Comparison of ENCODE assay signal across 9 cellular contexts in the genomic region with DNA sequence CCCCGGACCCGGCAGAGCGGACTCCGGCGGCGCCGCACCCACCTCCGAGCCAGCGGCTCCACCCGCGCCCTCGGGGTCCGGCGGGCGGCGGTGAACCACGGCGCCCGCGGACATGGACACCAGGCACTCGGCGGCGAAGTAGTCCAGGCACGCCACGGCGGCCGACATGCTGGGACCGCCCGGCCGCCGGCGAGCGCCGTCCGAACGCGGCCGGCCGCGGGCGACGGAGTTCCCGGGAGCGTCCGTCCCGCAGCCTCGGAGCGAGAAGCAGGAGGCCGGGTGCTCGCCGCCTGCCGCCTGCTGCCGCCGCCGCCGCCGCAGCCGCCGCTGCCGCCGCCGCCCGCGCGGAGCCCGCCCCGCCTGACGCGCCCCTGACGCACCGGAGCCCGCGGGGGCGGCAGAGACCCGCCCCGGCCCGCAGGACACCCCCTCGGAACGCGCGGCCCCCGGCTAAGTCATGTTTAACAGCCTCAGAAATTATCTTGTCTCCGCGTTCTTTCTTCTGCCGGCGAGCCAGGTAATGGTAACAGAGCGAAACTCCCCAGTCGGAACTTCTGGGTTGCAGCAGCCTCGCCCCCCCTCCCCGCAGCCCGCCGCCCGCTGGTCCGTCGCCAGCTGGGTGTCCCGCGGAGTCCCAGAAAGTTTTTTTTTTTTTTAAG. TPM values are rescaled to one million over a fixed set of nuclear protein-coding genes. Genes with fewer than 3 reads are reported as not detected.
A peak's percentile ranks its signal among the peaks of the same experiment; 100 is the strongest.
DNase-seq lines count a peak whose midpoint lies in the region; ATAC-seq and TF ChIP-seq lines count a peak whose summit lies in the region.
"Had no signal": no experiment of that assay in that cellular context is flagged by ENCODE, and none has a peak within 500 bp of the region (broad histone marks: within the 10 kb centered on the region; RNA-seq: fewer than 3 reads in every experiment).

A gene (minus strand): TSS at position 342 of the 659 bp plus-strand sequence. CDS start 174 bp downstream, at position 168.

- H3K36me3 ChIP-seq in kidney epithelial cell (ENCODE audit: control insufficient read depth, insufficient read depth, low read length): no peaks in the 10 kb centered on the region

- peaks cover 13% of the 10 kb centered on the region for H3K27me3 ChIP-seq in kidney epithelial cell (ENCODE audit: control insufficient read depth, insufficient read depth, low read length)

- CTCF ChIA-PET in RWPE1 (lab: Yijun Ruan, JAX): interaction anchor here (0.6 to 1.2 kb wide), 3 partner anchors 24 to 441 kb away, joined by 3 read pairs; a partner anchor contains a TSS

- intact Hi-C loops in head of caudate nucleus (cut with DNase I): no loop called here

- H3K27ac ChIP-seq in RWPE1: peak within 1 kb of the TSS; percentile 17; the same call in 1 of the 2 replicates

- DNase-seq in A172 (ENCODE audit: low spot score) (peak; percentile 11), GM19238 (ENCODE audit: insufficient read length, low spot score) (peak; percentile 45), RWPE1 (ENCODE audit: low spot score) (peak; percentile 35), astrocyte of the hippocampus (ENCODE audit: low read depth, low spot score) (peak; percentile 66), kidney epithelial cell (ENCODE audit: low read depth) (no peak), head of caudate nucleus (no peak)
- peak; percentile 16 for DNase-seq in stimulated activated CD8-positive, alpha-beta memory T cell treated with anti-CD3 and anti-CD28 coated beads, Interleukin-15, amount 100 ng/mL, for 24 hours (ENCODE audit: low read depth)

- POLR2A ChIA-PET in RWPE1 (lab: Yijun Ruan, JAX; ENCODE audit: low non-redundant PET): no interaction called here

- TF ChIP-seq CTCF in RWPE1 (conservative IDR thresholded peaks at IDR 0.05; ENCODE audit: low read depth) (no peak), kidney epithelial cell (IDR thresholded peaks at IDR 0.05; ENCODE audit: insufficient read depth, low read length, poor library complexity, severe bottlenecking) (no peak)

- ATAC-seq in HG03045 (IDR thresholded peaks at IDR 0.05; ENCODE audit: unreplicated experiment): no peak

- H3K4me3 ChIP-seq in kidney epithelial cell (ENCODE audit: low read depth, low read length): peak within 1 kb of the TSS; percentile 61

RNA-seq across cellular contexts. Expression of the gene that starts here (rescaled TPM):
- total RNA-seq in A172 (2014; rRNA removed; shearing (Covaris generic)): 0.02 and 0.60 TPM in 2 replicates
- total RNA-seq in kidney epithelial cell: 0.07 TPM in 1 of 2 replicates, not detected in the other
- total RNA-seq: myocyte had no signal

Comparison
In these comparisons a context has a peak if more than half of its experiments do, and no peak if none do; other contexts are left out.
1. Peak in DNase-seq in A172; RNA of the gene not detected or under 1 TPM.
2. DNase-seq: peak in GM19238 (single experiment), RWPE1 (single experiment), astrocyte of the hippocampus (single experiment) and stimulated activated CD8-positive, alpha-beta memory T cell treated with anti-CD3 and anti-CD28 coated beads, Interleukin-15, amount 100 ng/mL, for 24 hours (single experiment); none in kidney epithelial cell (single experiment) and head of caudate nucleus (0 of 42).